ENCODE assay signal across 8 cellular contexts in genomic region chr1:212062832-212063438, GRCh38. TPM values are rescaled to one million over a fixed set of nuclear protein-coding genes. Genes with fewer than 3 reads are reported as not detected.
A peak's percentile ranks its signal among the peaks of the same experiment; 100 is the strongest.
DNase-seq lines count a peak whose midpoint lies in the region; ATAC-seq and TF ChIP-seq lines count a peak whose summit lies in the region.

No MANE protein-coding gene starts in this region.

- H3K27me3 ChIP-seq in Peyer's patch (no peaks in the 10 kb centered on the region), endodermal cell (ENCODE audit: control insufficient read depth, insufficient read depth, low read length, poor library complexity, severe bottlenecking) (no peaks in the 10 kb centered on the region)

- TF ChIP-seq CTCF in Peyer's patch (IDR thresholded peaks at IDR 0.05) (peak; percentile 34 to 79 (median 76)), endodermal cell (conservative IDR thresholded peaks at IDR 0.05) (peak; percentile 84)

- H3K36me3 ChIP-seq in Peyer's patch (no peaks in the 10 kb centered on the region), endodermal cell (ENCODE audit: control insufficient read depth, insufficient read depth, low read length) (peaks cover 36% of the 10 kb centered on the region)

- H3K36me3 Mint-ChIP-seq in endodermal cell (ENCODE audit: low read depth): peaks cover 38% of the 10 kb centered on the region

- no peaks in the 10 kb centered on the region for H3K4me1 Mint-ChIP-seq in endodermal cell

- no peak overlapping the region for H3K4me3 ChIP-seq in Peyer's patch
- no peak overlapping the region for H3K4me3 ChIP-seq in endodermal cell (ENCODE audit: low read length)

- 98 to 100% methylated on average over 1 to 4 of the region's 5 CpGs for WGBS in endodermal cell (ENCODE audit: insufficient coverage in 1 of 2, insufficient read length in 1 of 2), 2 experiments

- DNase-seq in COR-L47 (lab: John Stamatoyannopoulos, UW): peak; percentile 46
- DNase-seq in HS-5 (ENCODE audit: low read depth): peak; percentile 20
- DNase-seq in Peyer's patch: no peak
- no peak for DNase-seq in endodermal cell
- peak; percentile 55 for DNase-seq in myocyte (ENCODE audit: low read depth)
- DNase-seq in OCI-M2 (lab: John Stamatoyannopoulos, UW; ENCODE audit: unreplicated experiment): no peak

- no peaks in the 10 kb centered on the region for H3K9me3 ChIP-seq in Peyer's patch
- peaks cover 6% of the 10 kb centered on the region for H3K9me3 ChIP-seq in endodermal cell (ENCODE audit: control insufficient read depth, low read length)

- H3K9me3 Mint-ChIP-seq in endodermal cell: no peaks in the 10 kb centered on the region

- H3K9ac ChIP-seq in endodermal cell (ENCODE audit: extremely low read depth, low read length, poor library complexity, severe bottlenecking): no peak overlapping the region

- no peak overlapping the region for H3K27ac Mint-ChIP-seq in endodermal cell

- no peak for ATAC-seq in HG03342 (IDR thresholded peaks at IDR 0.05; ENCODE audit: unreplicated experiment)
- no peak for ATAC-seq in HG02798 (IDR thresholded peaks at IDR 0.05; ENCODE audit: poor library complexity, unreplicated experiment)

- no peak overlapping the region for H3K4me3 Mint-ChIP-seq in endodermal cell

- TF ChIP-seq POLR2A in Peyer's patch (IDR thresholded peaks at IDR 0.05): no peak

- H3K27ac ChIP-seq in Peyer's patch: no peak overlapping the region
- H3K27ac ChIP-seq in endodermal cell (ENCODE audit: low read depth, low read length): no peak overlapping the region

- no peaks in the 10 kb centered on the region for H3K27me3 Mint-ChIP-seq in endodermal cell (ENCODE audit: insufficient read depth)

- H3K4me1 ChIP-seq in Peyer's patch (no peaks in the 10 kb centered on the region), endodermal cell (ENCODE audit: control insufficient read depth, insufficient read depth, low read length) (no peaks in the 10 kb centered on the region)

RNA-seq across cellular contexts. Expression of gene DTL, which starts 27.4 kb away (rescaled TPM):
- total RNA-seq in Peyer's patch: 1 to 10 TPM in 3 of 4 donors, under 1 TPM in 1; 0.66 to 5.8 (median 3.7) TPM
- total RNA-seq in endodermal cell: 10 to 100 TPM; 45.5 to 73.8 TPM
- polyA plus RNA-seq in endodermal cell (2013, experiment 1 of 2): 42.6 TPM
- 30.9 TPM for polyA plus RNA-seq in endodermal cell (2013, experiment 2 of 2)
- 0.78 and 1.2 TPM in 2 replicates for total RNA-seq in myocyte
- 0.32 TPM for polyA plus RNA-seq in myocyte (2012)

RNA-seq across cellular contexts. Expression of gene INTS7, which starts 27.6 kb away (rescaled TPM):
- total RNA-seq in Peyer's patch: 10 to 100 TPM in 2 of 4 donors, 1 to 10 TPM in 2; 7.7 to 21.5 (median 11.9) TPM
- 10 to 100 TPM; 27.6 to 32.8 TPM for total RNA-seq in endodermal cell
- polyA plus RNA-seq in endodermal cell (2013, experiment 1 of 2): 22.5 TPM
- polyA plus RNA-seq in endodermal cell (2013, experiment 2 of 2): 21.6 TPM
- total RNA-seq in myocyte: 12.1 and 12.9 TPM in 2 replicates
- polyA plus RNA-seq in myocyte (2012): 5.0 TPM

Comparison
In these comparisons a context has a peak if more than half of its experiments do, and no peak if none do; other contexts are left out.
1. DNase-seq: peak in COR-L47 (single experiment), HS-5 (single experiment) and myocyte (single experiment); none in Peyer's patch (0 of 3), endodermal cell (single experiment) and OCI-M2 (single experiment).
2. RNA of gene DTL, which starts 27.4 kb away (total RNA-seq): 45.5 to 73.8 TPM in endodermal cell; 0.66 to 5.8 TPM in Peyer's patch and 0.78 to 1.2 TPM in myocyte; every median in the first group is over 4 times any median in the second.